8 cellular contexts compared by ENCODE assay signal in genomic region chr6:33533163-33533869, GRCh38. TPM values are rescaled to one million over a fixed set of nuclear protein-coding genes. Genes with fewer than 3 reads are reported as not detected.
DNase-seq lines count a peak whose midpoint lies in the region; ATAC-seq lines count a peak whose summit lies in the region.
"Not testable (repeated sequence)": the region's sequence is repeated elsewhere in the genome, so short reads cannot be mapped to it uniquely, and the experiment has no call there.

No MANE protein-coding gene starts in this region.

- H3K27me3 ChIP-seq in CD4-positive, CD25-positive, alpha-beta regulatory T cell (ENCODE audit: control insufficient read depth, insufficient read depth, low read length): not testable (repeated sequence)

- H3K4me1 ChIP-seq in CD4-positive, CD25-positive, alpha-beta regulatory T cell (ENCODE audit: control insufficient read depth, insufficient read depth, low read length, poor library complexity, severe bottlenecking): peaks cover 16% of the 10 kb centered on the region

- H3K4me1 Mint-ChIP-seq in CD4-positive, CD25-positive, alpha-beta regulatory T cell: peaks cover 8 to 38% (median 23%) of the 10 kb centered on the region in 4 donors
- peaks cover 15% of the 10 kb centered on the region for H3K4me1 Mint-ChIP-seq in activated T-cell treated with anti-CD3 and anti-CD28 coated beads, Interleukin-2, amount 50 U/mL, for 24 hours (ENCODE audit: low read depth)
- H3K4me1 Mint-ChIP-seq in activated naive CD4-positive, alpha-beta T cell treated with anti-CD3 and anti-CD28 coated beads, Interleukin-2, amount 50 U/mL, for 24 hours: peaks cover 28% of the 10 kb centered on the region
- peaks cover 15 to 30% (median 23%) of the 10 kb centered on the region in 4 donors for H3K4me1 Mint-ChIP-seq in naive thymus-derived CD8-positive, alpha-beta T cell

- H3K36me3 Mint-ChIP-seq in CD4-positive, CD25-positive, alpha-beta regulatory T cell; activated T-cell treated with anti-CD3 and anti-CD28 coated beads, Interleukin-2, amount 50 U/mL, for 24 hours (ENCODE audit: low read depth); activated naive CD4-positive, alpha-beta T cell treated with anti-CD3 and anti-CD28 coated beads, Interleukin-2, amount 50 U/mL, for 24 hours; naive thymus-derived CD8-positive, alpha-beta T cell: not testable (repeated sequence)

- not testable (repeated sequence) for H3K9me3 ChIP-seq in CD4-positive, CD25-positive, alpha-beta regulatory T cell (ENCODE audit: control insufficient read depth in 2 of 2, low read length in 2 of 2)

- POLR2A ChIA-PET in naive thymus-derived CD8-positive, alpha-beta T cell (lab: Charles Lee): interaction anchor here (0.6 to 2.1 kb wide), 16 partner anchors 11 to 561 kb away, joined by 3 to 22 read pairs (median 5); partner anchors contain the start of genes ITPR3, ZBTB22 and ZBTB9

- peak overlapping the region; percentile 78 for H3K4me3 ChIP-seq in CD4-positive, CD25-positive, alpha-beta regulatory T cell (ENCODE audit: low read depth, low read length)

- not testable (repeated sequence) for H3K27me3 Mint-ChIP-seq in CD4-positive, CD25-positive, alpha-beta regulatory T cell; activated T-cell treated with anti-CD3 and anti-CD28 coated beads, Interleukin-2, amount 50 U/mL, for 24 hours; activated naive CD4-positive, alpha-beta T cell treated with anti-CD3 and anti-CD28 coated beads, Interleukin-2, amount 50 U/mL, for 24 hours; naive thymus-derived CD8-positive, alpha-beta T cell

- peak; percentile 57 to 71 for ATAC-seq in CD4-positive, CD25-positive, alpha-beta regulatory T cell (ENCODE audit: low read depth in 2 of 2)
- ATAC-seq in naive thymus-derived CD8-positive, alpha-beta T cell: peak; percentile 90 to 92

- peak overlapping the region; percentile 63 for H3K27ac ChIP-seq in CD4-positive, CD25-positive, alpha-beta regulatory T cell (ENCODE audit: insufficient read depth, low read length, poor library complexity, severe bottlenecking)

- DNase-seq in CD4-positive, CD25-positive, alpha-beta regulatory T cell: peak; percentile 47 to 74 (median 71)
- DNase-seq in T-helper 2 cell: peak in 4 of 5 experiments; percentile 7 to 76 (median 54)
- DNase-seq in activated CD4-positive, alpha-beta T cell treated with anti-CD3 and anti-CD28 coated beads, Interleukin-2, amount 50 U/mL, for 48 hours: peak; percentile 52 to 64
- peak; percentile 72 for DNase-seq in activated T-cell treated with anti-CD3 and anti-CD28 coated beads, Interleukin-2, amount 50 U/mL, for 24 hours
- DNase-seq in naive thymus-derived CD8-positive, alpha-beta T cell: peak; percentile 20 to 92 (median 81)
- DNase-seq in stimulated activated CD4-positive, alpha-beta T cell treated with anti-CD3 and anti-CD28 coated beads, Interleukin-2, amount 100 ng/mL, for 48 hours: peak; percentile 26 to 30
- peak; percentile 29 for DNase-seq in stimulated activated CD8-positive, alpha-beta memory T cell treated with anti-CD3 and anti-CD28 coated beads, Interleukin-4, amount 100 ng/mL, for 24 hours (ENCODE audit: low read depth)

- H3K9me3 Mint-ChIP-seq in CD4-positive, CD25-positive, alpha-beta regulatory T cell; activated T-cell treated with anti-CD3 and anti-CD28 coated beads, Interleukin-2, amount 50 U/mL, for 24 hours; activated naive CD4-positive, alpha-beta T cell treated with anti-CD3 and anti-CD28 coated beads, Interleukin-2, amount 50 U/mL, for 24 hours; naive thymus-derived CD8-positive, alpha-beta T cell: not testable (repeated sequence)

- not testable (repeated sequence) for H3K36me3 ChIP-seq in CD4-positive, CD25-positive, alpha-beta regulatory T cell (ENCODE audit: control insufficient read depth, insufficient read depth, low read length)

- H3K27ac Mint-ChIP-seq in CD4-positive, CD25-positive, alpha-beta regulatory T cell: peak overlapping the region; percentile 62 to 90 (median 86)
- peak overlapping the region; percentile 82 for H3K27ac Mint-ChIP-seq in activated T-cell treated with anti-CD3 and anti-CD28 coated beads, Interleukin-2, amount 50 U/mL, for 24 hours
- peak overlapping the region; percentile 80 for H3K27ac Mint-ChIP-seq in activated naive CD4-positive, alpha-beta T cell treated with anti-CD3 and anti-CD28 coated beads, Interleukin-2, amount 50 U/mL, for 24 hours
- peak overlapping the region; percentile 70 to 97 (median 92) for H3K27ac Mint-ChIP-seq in naive thymus-derived CD8-positive, alpha-beta T cell

- H3K4me3 Mint-ChIP-seq in CD4-positive, CD25-positive, alpha-beta regulatory T cell: peak overlapping the region; percentile 76 to 87 (median 82)
- peak overlapping the region; percentile 64 for H3K4me3 Mint-ChIP-seq in activated T-cell treated with anti-CD3 and anti-CD28 coated beads, Interleukin-2, amount 50 U/mL, for 24 hours
- H3K4me3 Mint-ChIP-seq in activated naive CD4-positive, alpha-beta T cell treated with anti-CD3 and anti-CD28 coated beads, Interleukin-2, amount 50 U/mL, for 24 hours: peak overlapping the region; percentile 81
- peak overlapping the region; percentile 74 to 89 (median 84) for H3K4me3 Mint-ChIP-seq in naive thymus-derived CD8-positive, alpha-beta T cell

RNA-seq across cellular contexts. Expression of gene BAK1, which starts 46.8 kb away (rescaled TPM):
- 41.7 TPM for total RNA-seq in CD4-positive, CD25-positive, alpha-beta regulatory T cell
- polyA plus RNA-seq in CD4-positive, CD25-positive, alpha-beta regulatory T cell: 10 to 100 TPM; 38.1 to 66.3 (median 54.4) TPM
- 10 to 100 TPM; 16.3 to 16.5 TPM for total RNA-seq in naive thymus-derived CD8-positive, alpha-beta T cell
- polyA plus RNA-seq in naive thymus-derived CD8-positive, alpha-beta T cell: 10 to 100 TPM; 11.8 to 20.9 (median 13.2) TPM

Comparison
In these comparisons a context has a peak if more than half of its experiments do, and no peak if none do; other contexts are left out.
1. Peak in every context shown above with its lines: DNase-seq, ATAC-seq, H3K4me3 ChIP-seq and H3K27ac ChIP-seq.
2. DNase-seq: peak in every context shown above with its lines; median percentile 81 in naive thymus-derived CD8-positive, alpha-beta T cell; 72 in activated T-cell treated with anti-CD3 and anti-CD28 coated beads, Interleukin-2, amount 50 U/mL, for 24 hours; 71 in CD4-positive, CD25-positive, alpha-beta regulatory T cell; 58 in activated CD4-positive, alpha-beta T cell treated with anti-CD3 and anti-CD28 coated beads, Interleukin-2, amount 50 U/mL, for 48 hours; 54 in T-helper 2 cell; 29 in stimulated activated CD8-positive, alpha-beta memory T cell treated with anti-CD3 and anti-CD28 coated beads, Interleukin-4, amount 100 ng/mL, for 24 hours; 28 in stimulated activated CD4-positive, alpha-beta T cell treated with anti-CD3 and anti-CD28 coated beads, Interleukin-2, amount 100 ng/mL, for 48 hours.